ENCODE assay signal across 13 cellular contexts in genomic region chr10:77667426-77668324, GRCh38. TPM values are rescaled to one million over a fixed set of nuclear protein-coding genes. Genes with fewer than 3 reads are reported as not detected.
DNase-seq lines count a peak whose midpoint lies in the region; ATAC-seq, FAIRE-seq and TF ChIP-seq lines count a peak whose summit lies in the region.
"Had no signal": no experiment of that assay in that cellular context is flagged by ENCODE, and none has a peak within 500 bp of the region (broad histone marks: within the 10 kb centered on the region; RNA-seq: fewer than 3 reads in every experiment).

No MANE protein-coding gene starts in this region.

- no peak overlapping the region for H3K4me3 Mint-ChIP-seq in activated CD4-positive, alpha-beta T cell treated with anti-CD3 and anti-CD28 coated beads, Interleukin-2, amount 10 ng/mL, durations not matched to agents 24 days and 14 days
- H3K4me3 Mint-ChIP-seq: naive B cell had no signal

- no TSS peak for BruUV-seq in mammary epithelial cell (replicated peaks; lab: Mats Ljungman, UMichigan)

- WGBS in mammary epithelial cell (ENCODE audit: low coverage, missing lambda C conversion rate), result 95% methylated on average over 3 of the region's 3 CpGs

- no peak overlapping the region for H3K4me2 ChIP-seq in mammary epithelial cell (ENCODE audit: insufficient read depth, low read depth, low read length)

- dilution Hi-C loops in mammary epithelial cell (cut with HindIII; ENCODE audit: low sequenced_read_pairs), result no loop called here

- no peak for TF ChIP-seq CTCF in coronary artery (IDR thresholded peaks at IDR 0.05)
- TF ChIP-seq CTCF in mammary epithelial cell (conservative IDR thresholded peaks at IDR 0.05 in 1 of 2, IDR thresholded peaks at IDR 0.05 in 1 of 2; ENCODE audit: extremely low read depth in 1 of 2, insufficient read depth in 1 of 2, low read depth in 1 of 2, low read length in 2 of 2), result no peak

- no peak overlapping the region for H3K27ac ChIP-seq in coronary artery
- H3K27ac ChIP-seq in mammary epithelial cell (ENCODE audit: insufficient read depth, low read depth, low read length), result no peak overlapping the region

- H3K4me1 Mint-ChIP-seq in activated CD4-positive, alpha-beta T cell treated with anti-CD3 and anti-CD28 coated beads, Interleukin-2, amount 10 ng/mL, durations not matched to agents 24 days and 14 days, result no peaks in the 10 kb centered on the region
- H3K4me1 Mint-ChIP-seq: naive B cell had no signal

- FAIRE-seq in GM18507 (lab: Jason Lieb, UNC), result peak; percentile 71

- H2AFZ ChIP-seq in mammary epithelial cell (ENCODE audit: low read depth, low read length), result no peak overlapping the region

- H4K20me1 ChIP-seq in mammary epithelial cell (ENCODE audit: insufficient read depth, low read length), result no peaks in the 10 kb centered on the region

- H3K36me3 ChIP-seq in mammary epithelial cell (ENCODE audit: insufficient read depth, low read length), result no peaks in the 10 kb centered on the region

- peaks cover 20% of the 10 kb centered on the region for H3K4me1 ChIP-seq in mammary epithelial cell (ENCODE audit: insufficient read depth, low read length)

- H3K27ac Mint-ChIP-seq in activated CD4-positive, alpha-beta T cell treated with anti-CD3 and anti-CD28 coated beads, Interleukin-2, amount 10 ng/mL, durations not matched to agents 24 days and 14 days, result no peak overlapping the region
- H3K27ac Mint-ChIP-seq: naive B cell had no signal

- DNase-seq in GM18507 (ENCODE audit: extremely low spot score, insufficient read length, low read depth), result no peak
- DNase-seq in NCI-H524 treated with DMSO at 0.1 percent for 48 hours (lab: John Stamatoyannopoulos, UW), result peak; percentile 8
- DNase-seq in activated CD4-positive, alpha-beta T cell treated with anti-CD3 and anti-CD28 coated beads, Interleukin-2, amount 10 ng/mL, durations not matched to agents 24 days and 14 days, result no peak
- no peak for DNase-seq in iPS-NIHi7 (ENCODE audit: extremely low spot score)
- no peak for DNase-seq in coronary artery (ENCODE audit: low spot score)
- DNase-seq in mammary epithelial cell, result no peak
- DNase-seq: amygdala; naive B cell; NCI-H187 treated with DMSO at 0.1 percent for 48 hours; stimulated activated CD4-positive, alpha-beta T cell treated with anti-CD3 and anti-CD28 coated beads, Interleukin-12 subunit alpha, Interleukin-12 subunit beta, amount 100 ng/mL, for 4 hours; stimulated activated naive CD4-positive, alpha-beta T cell treated with Interleukin-2 at 50 U/mL for 16 hours had no signal

- H3K36me3 Mint-ChIP-seq in activated CD4-positive, alpha-beta T cell treated with anti-CD3 and anti-CD28 coated beads, Interleukin-2, amount 10 ng/mL, durations not matched to agents 24 days and 14 days (ENCODE audit: low read depth), result no peaks in the 10 kb centered on the region
- H3K36me3 Mint-ChIP-seq: naive B cell had no signal

- H3K9me3 ChIP-seq in mammary epithelial cell (replicated peaks; ENCODE audit: insufficient read depth, low read length), result no peaks in the 10 kb centered on the region

- H3K4me3 ChIP-seq in coronary artery (no peak overlapping the region), mammary epithelial cell (replicated peaks in 1 of 3; ENCODE audit: insufficient read depth in 1 of 3, low read depth in 2 of 3, low read length in 3 of 3) (no peak overlapping the region)

- H3K9ac ChIP-seq in mammary epithelial cell (ENCODE audit: insufficient read depth, low read length), result no peak overlapping the region

- in situ Hi-C loops in mammary epithelial cell (cut with MboI; ENCODE audit: low sequenced_read_pairs in 2 of 2), result no loop called here

- intact Hi-C loops in activated CD4-positive, alpha-beta T cell treated with anti-CD3 and anti-CD28 coated beads, Interleukin-2, amount 10 ng/mL, durations not matched to agents 24 days and 14 days (cut with micrococcal nuclease), result no loop called here
- intact Hi-C loops in mammary epithelial cell (cut with micrococcal nuclease), result no loop called here

- no peaks in the 10 kb centered on the region for H3K9me3 Mint-ChIP-seq in activated CD4-positive, alpha-beta T cell treated with anti-CD3 and anti-CD28 coated beads, Interleukin-2, amount 10 ng/mL, durations not matched to agents 24 days and 14 days

- peaks cover 2% of the 10 kb centered on the region for H3K27me3 Mint-ChIP-seq in activated CD4-positive, alpha-beta T cell treated with anti-CD3 and anti-CD28 coated beads, Interleukin-2, amount 10 ng/mL, durations not matched to agents 24 days and 14 days

- H3K79me2 ChIP-seq in mammary epithelial cell (ENCODE audit: insufficient read depth, low read length), result no peaks in the 10 kb centered on the region

- CTCF ChIA-PET in mammary epithelial cell (lab: Charles Lee; ENCODE audit: low non-redundant PET), result no interaction called here

- H3K27me3 ChIP-seq in mammary epithelial cell (ENCODE audit: insufficient read depth, low read length), result no peaks in the 10 kb centered on the region

- peak; percentile 73 for ATAC-seq in GM19455 (IDR thresholded peaks at IDR 0.05; ENCODE audit: unreplicated experiment)
- peak; percentile 59 for ATAC-seq in HG03175 (IDR thresholded peaks at IDR 0.05; ENCODE audit: unreplicated experiment)

RNA-seq across cellular contexts. Expression of gene KCNMA1, which starts 30.1 kb away (rescaled TPM):
- not detected in 2 replicates for total RNA-seq in activated CD4-positive, alpha-beta T cell treated with anti-CD3 and anti-CD28 coated beads, Interleukin-2, amount 10 ng/mL, durations not matched to agents 24 days and 14 days
- total RNA-seq in mammary epithelial cell, result 10 to 100 TPM in 1 of 2 donors, 1 to 10 TPM in 1; 3.8 to 45.9 TPM
- 29.7 TPM for polyA plus RNA-seq in mammary epithelial cell
- polyA minus RNA-seq in mammary epithelial cell, result 62.8 TPM
